24 cellular contexts compared by ENCODE assay signal in the genomic region with DNA sequence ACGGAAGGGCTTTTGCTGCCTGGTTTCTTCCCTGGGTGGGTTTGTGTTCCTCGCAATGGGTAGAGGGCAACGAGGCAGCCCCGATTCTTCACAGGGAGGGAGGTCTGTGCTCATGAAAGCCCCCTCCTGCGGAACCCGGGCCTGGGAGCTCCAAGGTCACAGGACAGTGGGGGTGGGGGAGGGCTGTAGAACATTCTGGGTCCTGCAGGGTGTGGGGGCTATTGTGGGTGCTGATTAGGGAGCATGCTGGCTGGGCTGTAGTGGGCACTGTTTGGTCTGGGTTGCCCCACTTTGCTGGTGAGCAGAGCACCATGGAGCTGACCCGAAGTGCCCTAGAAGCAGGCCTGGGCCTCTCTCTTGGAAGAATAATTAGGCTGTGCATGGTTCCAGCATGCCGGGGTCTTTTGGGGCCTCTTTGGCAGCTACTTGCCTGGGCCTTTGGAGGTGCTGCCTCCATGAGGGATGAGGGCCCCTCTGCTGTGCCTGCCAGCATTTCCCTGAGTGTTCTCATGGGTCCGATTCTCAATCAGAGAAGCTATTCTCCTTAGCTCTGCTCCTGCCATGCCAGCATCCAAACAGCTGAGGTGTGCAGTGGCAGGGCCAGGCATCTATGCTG.
"Had no signal": no experiment of that assay in that cellular context is flagged by ENCODE, and none has a peak within 500 bp of the region (broad histone marks: within the 10 kb centered on the region; RNA-seq: fewer than 3 reads in every experiment).

No MANE protein-coding gene starts in this region.

- DNase-seq: activated CD4-positive, alpha-beta memory T cell treated with anti-CD3 and anti-CD28 coated beads for 36 hours; activated CD4-positive, alpha-beta T cell treated with anti-CD3 and anti-CD28 coated beads, Interleukin-2, amount 10 ng/mL, durations not matched to agents 24 days and 14 days; activated CD4-positive, CD25-positive, alpha-beta regulatory T cell treated with anti-CD3 and anti-CD28 coated beads, Interleukin-2, amount 50 U/mL, for 72 hours; activated naive CD4-positive, alpha-beta T cell; activated T-cell treated with anti-CD3 and anti-CD28 coated beads, Interleukin-2, amount 50 U/mL, for 72 hours; central memory CD4-positive, alpha-beta T cell; effector CD4-positive, alpha-beta T cell; esophagus squamous epithelium; foreskin melanocyte; kidney glomerular epithelial cell; left lung; lower lobe of right lung; mesendoderm; nephron progenitor cell; nucleus accumbens; spleen; stimulated activated naive CD4-positive, alpha-beta T cell; T-helper 2 cell had no signal

- H3K4me1 ChIP-seq: breast epithelium, esophagus squamous epithelium, left lung, lower lobe of right lung, parathyroid adenoma, right atrium auricular region had no signal

- H2AFZ ChIP-seq: parathyroid adenoma had no signal

- H3K9me3 ChIP-seq: breast epithelium, esophagus squamous epithelium, left lung, lower lobe of right lung, right atrium auricular region, spleen, tibial nerve had no signal

- H3K4me3 ChIP-seq: breast epithelium, esophagus squamous epithelium, left lung, lower lobe of right lung, right atrium auricular region, spleen, tibial nerve had no signal

- ATAC-seq: activated naive CD4-positive, alpha-beta T cell treated with anti-CD3 and anti-CD28 coated beads, Interleukin-2, amount 50 U/mL, for 72 hours; activated T-cell treated with anti-CD3 and anti-CD28 coated beads, Interleukin-2, amount 50 U/mL, for 72 hours; lower lobe of right lung had no signal

- H3K27ac ChIP-seq: breast epithelium, epithelial cell of prostate, esophagus squamous epithelium, left lung, lower lobe of right lung, parathyroid adenoma, right atrium auricular region, spleen, tibial nerve had no signal

- H3K36me3 ChIP-seq: breast epithelium, esophagus squamous epithelium, left lung, lower lobe of right lung, right atrium auricular region, spleen, tibial nerve had no signal

- H3K27me3 ChIP-seq: breast epithelium, esophagus squamous epithelium, left lung, right atrium auricular region, spleen, tibial nerve had no signal

- H3K9ac ChIP-seq: parathyroid adenoma had no signal
